ENCODE assay signal across 27 cellular contexts in genomic region chr5:137236266-137236665, GRCh38.
"Had no signal": no experiment of that assay in that cellular context is flagged by ENCODE, and none has a peak within 500 bp of the region (broad histone marks: within the 10 kb centered on the region; RNA-seq: fewer than 3 reads in every experiment).

No MANE protein-coding gene starts in this region.

- H3K4me1 ChIP-seq: left ventricle myocardium inferior, pancreas, psoas muscle, upper lobe of left lung had no signal

- H3K27me3 ChIP-seq: hepatocyte, neutrophil, pancreas, upper lobe of left lung had no signal

- ATAC-seq: activated CD4-positive, alpha-beta T cell treated with anti-CD3 and anti-CD28 coated beads for 36 hours; activated T-helper 17 cell treated with anti-CD3 and anti-CD28 coated beads, Interleukin-2, amount 50 U/mL, for 72 hours; pancreas; psoas muscle; right cardiac atrium; WTC11 had no signal

- H3K36me3 ChIP-seq: left ventricle myocardium inferior, neutrophil, pancreas, thoracic aorta, upper lobe of left lung had no signal

- H3K27ac ChIP-seq: hepatocyte, left ventricle myocardium inferior, neutrophil, pancreas, psoas muscle, thoracic aorta, upper lobe of left lung had no signal

- H3K9me3 ChIP-seq: neutrophil, pancreas, psoas muscle, thoracic aorta, upper lobe of left lung had no signal

- H3K4me3 ChIP-seq: hepatocyte, left ventricle myocardium inferior, pancreas, psoas muscle, thoracic aorta, upper lobe of left lung had no signal

- DNase-seq: activated CD4-positive, alpha-beta T cell treated with anti-CD3 and anti-CD28 coated beads for 36 hours; activated CD4-positive, alpha-beta T cell treated with anti-CD3 and anti-CD28 coated beads, Interleukin-2, amount 50 U/mL, for 4 hours; activated CD8-positive, alpha-beta memory T cell treated with anti-CD3 and anti-CD28 coated beads for 24 hours; activated CD8-positive, alpha-beta memory T cell treated with anti-CD3 and anti-CD28 coated beads, Interleukin-2, amount 50 U/mL, for 4 hours; activated naive CD4-positive, alpha-beta T cell; activated naive CD8-positive, alpha-beta T cell treated with anti-CD3 and anti-CD28 coated beads for 36 hours; activated T-cell treated with anti-CD3 and anti-CD28 coated beads, Interleukin-2, amount 50 U/mL, for 24 hours; amniotic stem cell; cerebellar nuclear complex; cortex of kidney; endodermal cell; foreskin melanocyte; immature natural killer cell; kidney glomerular epithelial cell; left ventricle myocardium inferior; pancreas; psoas muscle; right cardiac atrium; stimulated activated CD4-positive, alpha-beta T cell treated with anti-CD3 and anti-CD28 coated beads, Interleukin-4, amount 100 ng/mL, for 24 hours; stimulated activated naive CD4-positive, alpha-beta T cell treated with Interleukin-2 at 50 U/mL for 16 hours; T1000; upper lobe of left lung had no signal
